ENCODE assay signal across 16 cellular contexts in the genomic region with DNA sequence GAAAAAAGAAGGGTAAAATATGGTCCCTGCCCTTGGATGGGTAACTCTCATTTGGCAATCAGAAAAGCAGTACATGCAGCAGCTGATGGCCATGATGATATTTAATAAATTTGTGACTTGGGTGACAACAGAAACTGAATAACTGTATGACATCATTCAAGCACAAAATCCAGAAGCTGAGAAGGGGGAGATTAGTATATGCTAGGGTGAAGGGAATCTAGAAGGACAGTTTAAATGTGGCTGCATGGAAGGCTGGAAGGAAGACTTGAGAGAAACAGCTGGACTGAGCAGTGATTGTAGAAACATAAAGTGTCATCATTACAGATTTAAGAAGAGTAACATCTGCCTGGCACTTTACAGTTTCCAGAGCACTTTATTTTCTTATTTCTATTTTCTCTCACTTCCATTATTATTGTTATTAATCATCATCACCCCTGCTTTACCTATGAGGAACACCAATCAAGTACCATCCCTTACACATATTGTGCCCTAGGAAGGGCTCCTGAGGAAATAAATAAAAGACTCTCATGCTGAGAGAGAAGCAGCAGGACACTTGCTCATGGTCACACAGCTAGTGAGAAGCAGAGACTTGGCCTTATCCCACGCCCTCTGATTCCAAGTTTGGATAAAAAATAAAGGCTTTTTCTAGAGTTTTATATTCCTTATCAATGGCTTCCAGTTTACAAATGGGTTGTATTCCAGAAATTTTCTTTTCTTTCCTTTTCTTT.
DNase-seq lines count a peak whose midpoint lies in the region; ATAC-seq, FAIRE-seq and TF ChIP-seq lines count a peak whose summit lies in the region.
"Had no signal": no experiment of that assay in that cellular context is flagged by ENCODE, and none has a peak within 500 bp of the region (broad histone marks: within the 10 kb centered on the region; RNA-seq: fewer than 3 reads in every experiment).

No MANE protein-coding gene starts in this region.

- peak overlapping the region; percentile 65 for H3K4me2 ChIP-seq in A549

- intact Hi-C loops in esophagus squamous epithelium (cut with DNase I): no loop called here
- intact Hi-C loops in ovary (cut with DNase I): no loop called here
- intact Hi-C loops in Calu3 (cut with micrococcal nuclease; ENCODE audit: unreplicated experiment): no loop called here

- H3K4me1 Mint-ChIP-seq in Calu3 (ENCODE audit: low read depth, unreplicated experiment): peaks cover 51% of the 10 kb centered on the region
- H3K4me1 Mint-ChIP-seq in activated naive CD8-positive, alpha-beta T cell treated with anti-CD3 and anti-CD28 coated beads for 36 hours: no peaks in the 10 kb centered on the region

- H3K9me3 ChIP-seq in A549: no peaks in the 10 kb centered on the region
- H3K9me3 ChIP-seq in esophagus squamous epithelium: no peaks in the 10 kb centered on the region
- no peaks in the 10 kb centered on the region for H3K9me3 ChIP-seq in ovary
- H3K9me3 ChIP-seq: mucosa of descending colon, prostate gland had no signal

- no peak for TF ChIP-seq RAD21 in A549 (conservative IDR thresholded peaks at IDR 0.05 in 1 of 2, IDR thresholded peaks at IDR 0.05 in 1 of 2)

- no peaks in the 10 kb centered on the region for H3K36me3 ChIP-seq in esophagus squamous epithelium
- no peaks in the 10 kb centered on the region for H3K36me3 ChIP-seq in ovary
- H3K36me3 ChIP-seq: prostate gland had no signal

- CTCF ChIA-PET in A549 (lab: Yijun Ruan, JAX): interaction anchor here (0.9 to 1.8 kb wide), 5 partner anchors 14 to 22 kb away, joined by 3 to 8 read pairs (median 4); no protein-coding TSS in a partner anchor
- CTCF ChIA-PET in Calu3 (lab: Charles Lee): interaction anchor here (0.7 to 0.8 kb wide), 2 partner anchors 16 to 213 kb away, joined by 3 read pairs; no protein-coding TSS in a partner anchor

- peaks cover under 1% of the 10 kb centered on the region for H3K36me3 Mint-ChIP-seq in Calu3 (ENCODE audit: insufficient read depth, unreplicated experiment)
- H3K36me3 Mint-ChIP-seq in activated naive CD8-positive, alpha-beta T cell treated with anti-CD3 and anti-CD28 coated beads for 36 hours: no peaks in the 10 kb centered on the region

- no peaks in the 10 kb centered on the region for H3K9me3 Mint-ChIP-seq in Calu3 (ENCODE audit: low read depth, unreplicated experiment)
- H3K9me3 Mint-ChIP-seq in activated naive CD8-positive, alpha-beta T cell treated with anti-CD3 and anti-CD28 coated beads for 36 hours: no peaks in the 10 kb centered on the region
- H3K9me3 Mint-ChIP-seq: activated T-helper 2 cell treated with anti-CD3 and anti-CD28 coated beads, Interferon-gamma antibody, Interleukin-2, Interleukin-4, amounts not matched to agents 10 μg/mL and 5 μg/mL and 100 μg/mL, durations not matched to agents 14 hours and 24 hours and 36 hours had no signal

- TF ChIP-seq EP300 in A549 (IDR thresholded peaks at IDR 0.05) (no peak), ovary (IDR thresholded peaks at IDR 0.05) (no peak)

- TF ChIP-seq POLR2A in A549 (IDR thresholded peaks at IDR 0.05; ENCODE audit: low read length) (no peak), esophagus squamous epithelium (IDR thresholded peaks at IDR 0.05) (no peak), ovary (IDR thresholded peaks at IDR 0.05) (no peak)

- POLR2A ChIA-PET in A549 (lab: Yijun Ruan, JAX): interaction anchor here (1.3 kb wide), 1 partner anchor 18 kb away, joined by 10 read pairs; no protein-coding TSS in a partner anchor

- H3K27ac Mint-ChIP-seq in Calu3 (ENCODE audit: unreplicated experiment): no peak overlapping the region
- H3K27ac Mint-ChIP-seq in activated naive CD8-positive, alpha-beta T cell treated with anti-CD3 and anti-CD28 coated beads for 36 hours: no peak overlapping the region
- H3K27ac Mint-ChIP-seq: activated CD8-positive, alpha-beta T cell treated with anti-CD3 and anti-CD28 coated beads, Interleukin-2, amount 10 ng/mL, durations not matched to agents 7 days and 5 days; activated T-helper 2 cell treated with anti-CD3 and anti-CD28 coated beads, Interferon-gamma antibody, Interleukin-2, Interleukin-4, amounts not matched to agents 10 μg/mL and 5 μg/mL and 100 μg/mL, durations not matched to agents 14 hours and 24 hours and 36 hours had no signal

- H3K27ac ChIP-seq in A549: peak overlapping the region; percentile 90 to 94
- H3K27ac ChIP-seq in esophagus squamous epithelium: peak overlapping the region in 3 of 4 donors; percentile 26 to 62 (median 28)
- H3K27ac ChIP-seq in ovary: peak overlapping the region; percentile 22 to 24
- H3K27ac ChIP-seq: prostate gland had no signal

- H3K4me3 Mint-ChIP-seq in Calu3 (ENCODE audit: low read depth, unreplicated experiment): no peak overlapping the region
- no peak overlapping the region for H3K4me3 Mint-ChIP-seq in activated naive CD8-positive, alpha-beta T cell treated with anti-CD3 and anti-CD28 coated beads for 36 hours
- H3K4me3 Mint-ChIP-seq: activated CD8-positive, alpha-beta T cell treated with anti-CD3 and anti-CD28 coated beads, Interleukin-2, amount 10 ng/mL, durations not matched to agents 7 days and 5 days had no signal

- no TSS peak for BruUV-seq in Calu3 (replicated peaks; lab: Mats Ljungman, UMichigan)

- TF ChIP-seq CTCF in A549 (IDR thresholded peaks at IDR 0.05) (no peak), esophagus squamous epithelium (IDR thresholded peaks at IDR 0.05) (no peak), ovary (IDR thresholded peaks at IDR 0.05) (no peak), Calu3 (IDR thresholded peaks at IDR 0.05; ENCODE audit: unreplicated experiment) (no peak), GM13977 (IDR thresholded peaks at IDR 0.05; ENCODE audit: extremely low read depth, insufficient read depth, missing control alignments) (no peak)

- ATAC-seq in A549: peak in 1 of 2 experiments; percentile 7; a peak in 2 of 6 replicates
- ATAC-seq: activated CD8-positive, alpha-beta T cell treated with anti-CD3 and anti-CD28 coated beads, Interleukin-2, amount 10 ng/mL, durations not matched to agents 7 days and 5 days; mucosa of descending colon had no signal

- WGBS in A549 (ENCODE audit: missing lambda C conversion rate): 52% methylated on average over 1 of the region's 1 CpG
- WGBS in esophagus squamous epithelium, 2 donors: 71 to 85% methylated on average over 1 of the region's 1 CpG
- 55 to 57% (median 56%) methylated on average over 1 of the region's 1 CpG for WGBS in ovary, 3 donors

- H3K4me3 ChIP-seq in A549 (no peak overlapping the region), esophagus squamous epithelium (no peak overlapping the region), ovary (no peak overlapping the region)
- H3K4me3 ChIP-seq: mucosa of descending colon, prostate gland had no signal

- DNase-seq in A549 (ENCODE audit: low read depth in 1 of 2, low spot score in 1 of 2) (no peak), NCI-H460 (ENCODE audit: extremely low read depth, low read depth) (peak; percentile 59), esophagus squamous epithelium (lab: John Stamatoyannopoulos, UW) (no peak), ovary (no peak), Calu3 (no peak), GM13977 (ENCODE audit: low spot score) (no peak), COR-L47 (lab: John Stamatoyannopoulos, UW) (no peak)
- DNase-seq in activated naive CD8-positive, alpha-beta T cell treated with anti-CD3 and anti-CD28 coated beads for 36 hours: no peak
- DNase-seq: activated CD8-positive, alpha-beta T cell treated with anti-CD3 and anti-CD28 coated beads, Interleukin-2, amount 10 ng/mL, durations not matched to agents 7 days and 5 days; anterior cingulate cortex; effector CD8-positive, alpha-beta T cell; mucosa of descending colon had no signal

- H3K27me3 ChIP-seq in esophagus squamous epithelium (no peaks in the 10 kb centered on the region), ovary (no peaks in the 10 kb centered on the region)

- no peaks in the 10 kb centered on the region for H3K27me3 Mint-ChIP-seq in Calu3 (ENCODE audit: unreplicated experiment)
- no peaks in the 10 kb centered on the region for H3K27me3 Mint-ChIP-seq in activated naive CD8-positive, alpha-beta T cell treated with anti-CD3 and anti-CD28 coated beads for 36 hours

- in situ Hi-C loops in GM13977 (cut with MboI; ENCODE audit: low pct_unique_long_range_greater_than_20kb, low sequenced_read_pairs, unreplicated experiment): no loop called here

- H3K4me1 ChIP-seq in A549: peaks cover 75% of the 10 kb centered on the region
- peaks cover 5 to 58% (median 12%) of the 10 kb centered on the region in 3 donors for H3K4me1 ChIP-seq in esophagus squamous epithelium
- H3K4me1 ChIP-seq in ovary (ENCODE audit: insufficient read depth): peaks cover 30% of the 10 kb centered on the region
- H3K4me1 ChIP-seq: prostate gland had no signal

- no peak for FAIRE-seq in A549 (lab: Jason Lieb, UNC)
- FAIRE-seq: frontal cortex, TTC549 had no signal

TF ChIP-seq in A549, 52 proteins besides CTCF, POLR2A, EP300 and RAD21:
- no peak for TF ChIP-seq ESRRA (IDR thresholded peaks at IDR 0.05; ENCODE audit: borderline replicate concordance, low read length)
- no peak for TF ChIP-seq MYC (IDR thresholded peaks at IDR 0.05; ENCODE audit: borderline replicate concordance, low read length)
- no peak for TF ChIP-seq EHF (CRISPR knock-in tag; IDR thresholded peaks at IDR 0.05)
- no peak for TF ChIP-seq JUNB (IDR thresholded peaks at IDR 0.05)
- TF ChIP-seq, protein P1, sequence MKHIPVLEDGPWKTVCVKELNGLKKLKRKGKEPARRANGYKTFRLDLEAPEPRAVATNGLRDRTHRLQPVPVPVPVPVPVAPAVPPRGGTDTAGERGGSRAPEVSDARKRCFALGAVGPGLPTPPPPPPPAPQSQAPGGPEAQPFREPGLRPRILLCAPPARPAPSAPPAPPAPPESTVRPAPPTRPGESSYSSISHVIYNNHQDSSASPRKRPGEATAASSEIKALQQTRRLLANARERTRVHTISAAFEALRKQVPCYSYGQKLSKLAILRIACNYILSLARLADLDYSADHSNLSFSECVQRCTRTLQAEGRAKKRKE (CRISPR knock-in tag; IDR thresholded peaks at IDR 0.05; ENCODE audit: low read depth): 0 out of 2 replicates have a peak, but pooled peaks have one; percentile 35

Comparison
In these comparisons a context has a peak if more than half of its experiments do, and no peak if none do; other contexts are left out.
1. H3K27ac ChIP-seq: peak in every context shown above with its lines; median percentile 92 in A549; 28 in esophagus squamous epithelium; 23 in ovary.